1 cellular context compared by ENCODE assay signal in the genomic region with DNA sequence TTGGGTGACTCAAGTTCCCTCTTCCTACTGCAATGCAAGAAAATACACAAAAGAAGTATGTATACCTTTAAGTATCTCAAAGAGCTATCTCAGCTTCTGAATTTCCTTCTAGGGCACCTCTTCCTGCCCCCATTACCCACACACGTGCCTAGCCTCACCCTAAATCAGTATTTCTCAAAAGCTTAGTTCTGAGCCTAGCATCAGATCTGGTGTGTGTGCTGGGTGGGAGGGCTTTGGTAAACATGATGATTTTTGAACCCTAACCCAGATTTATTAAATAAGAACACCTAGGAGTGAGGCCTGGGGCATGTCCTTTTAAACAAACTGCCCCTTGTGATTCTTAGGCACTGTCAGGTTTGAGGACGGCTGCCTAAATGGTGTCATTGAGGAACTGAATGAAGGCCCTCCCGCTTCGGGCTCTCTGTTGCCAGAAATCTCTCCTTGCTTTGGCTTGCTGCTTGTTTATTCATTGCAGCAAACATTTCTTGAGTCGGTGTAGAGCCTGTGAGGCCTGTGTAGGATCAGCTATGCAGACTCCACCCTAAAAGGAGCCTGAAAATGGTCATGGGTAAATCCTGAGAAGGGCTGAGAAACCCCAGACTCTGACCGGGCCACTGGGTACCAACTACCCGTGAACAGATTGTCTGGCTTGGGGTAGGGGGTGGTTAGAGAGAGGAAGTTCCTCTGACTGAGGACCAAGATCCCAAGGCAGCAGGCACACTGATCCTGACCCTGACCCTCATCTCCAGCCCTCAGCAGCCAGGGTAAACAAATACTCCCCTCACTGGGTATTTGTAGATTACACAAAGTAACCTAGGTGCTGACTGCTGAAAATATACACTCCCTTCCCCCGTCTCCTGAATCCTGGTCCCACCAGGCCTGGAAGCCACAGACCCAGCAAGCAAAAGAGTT.
TF ChIP-seq lines count a peak whose summit lies in the region.

No MANE protein-coding gene starts in this region.

TF ChIP-seq in HepG2, 621 proteins besides CTCF, POLR2A, EP300 and RAD21 (continued from another document and continues in another):
- TF ChIP-seq, protein P1, sequence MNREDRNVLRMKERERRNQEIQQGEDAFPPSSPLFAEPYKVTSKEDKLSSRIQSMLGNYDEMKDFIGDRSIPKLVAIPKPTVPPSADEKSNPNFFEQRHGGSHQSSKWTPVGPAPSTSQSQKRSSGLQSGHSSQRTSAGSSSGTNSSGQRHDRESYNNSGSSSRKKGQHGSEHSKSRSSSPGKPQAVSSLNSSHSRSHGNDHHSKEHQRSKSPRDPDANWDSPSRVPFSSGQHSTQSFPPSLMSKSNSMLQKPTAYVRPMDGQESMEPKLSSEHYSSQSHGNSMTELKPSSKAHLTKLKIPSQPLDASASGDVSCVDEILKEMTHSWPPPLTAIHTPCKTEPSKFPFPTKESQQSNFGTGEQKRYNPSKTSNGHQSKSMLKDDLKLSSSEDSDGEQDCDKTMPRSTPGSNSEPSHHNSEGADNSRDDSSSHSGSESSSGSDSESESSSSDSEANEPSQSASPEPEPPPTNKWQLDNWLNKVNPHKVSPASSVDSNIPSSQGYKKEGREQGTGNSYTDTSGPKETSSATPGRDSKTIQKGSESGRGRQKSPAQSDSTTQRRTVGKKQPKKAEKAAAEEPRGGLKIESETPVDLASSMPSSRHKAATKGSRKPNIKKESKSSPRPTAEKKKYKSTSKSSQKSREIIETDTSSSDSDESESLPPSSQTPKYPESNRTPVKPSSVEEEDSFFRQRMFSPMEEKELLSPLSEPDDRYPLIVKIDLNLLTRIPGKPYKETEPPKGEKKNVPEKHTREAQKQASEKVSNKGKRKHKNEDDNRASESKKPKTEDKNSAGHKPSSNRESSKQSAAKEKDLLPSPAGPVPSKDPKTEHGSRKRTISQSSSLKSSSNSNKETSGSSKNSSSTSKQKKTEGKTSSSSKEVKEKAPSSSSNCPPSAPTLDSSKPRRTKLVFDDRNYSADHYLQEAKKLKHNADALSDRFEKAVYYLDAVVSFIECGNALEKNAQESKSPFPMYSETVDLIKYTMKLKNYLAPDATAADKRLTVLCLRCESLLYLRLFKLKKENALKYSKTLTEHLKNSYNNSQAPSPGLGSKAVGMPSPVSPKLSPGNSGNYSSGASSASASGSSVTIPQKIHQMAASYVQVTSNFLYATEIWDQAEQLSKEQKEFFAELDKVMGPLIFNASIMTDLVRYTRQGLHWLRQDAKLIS (CRISPR knock-in tag; IDR thresholded peaks at IDR 0.05), result no peak
- TF ChIP-seq ZNF333 (CRISPR knock-in tag; IDR thresholded peaks at IDR 0.05; ENCODE audit: borderline replicate concordance), result no peak
- TF ChIP-seq FOXP4 (CRISPR knock-in tag; IDR thresholded peaks at IDR 0.05), result peak; percentile 86
- 0 out of 2 replicates have a peak, but pooled peaks have one; percentile 31 for TF ChIP-seq NFIC (IDR thresholded peaks at IDR 0.05; ENCODE audit: low read length)
- no peak for TF ChIP-seq ZNF180 (CRISPR knock-in tag; IDR thresholded peaks at IDR 0.05; ENCODE audit: borderline replicate concordance, low read depth)
- TF ChIP-seq HNF1B (CRISPR knock-in tag; IDR thresholded peaks at IDR 0.05), result peak; percentile 24; the same call in 1 of the 2 replicates
- TF ChIP-seq ZNF891 (CRISPR knock-in tag; IDR thresholded peaks at IDR 0.05), result no peak
- TF ChIP-seq RFX3 (CRISPR knock-in tag; IDR thresholded peaks at IDR 0.05), result 0 out of 2 replicates have a peak, but pooled peaks have one; percentile 22
- no peak for TF ChIP-seq ZNF264 (CRISPR knock-in tag; IDR thresholded peaks at IDR 0.05)
- peak; percentile 63; the same call in 1 of the 2 replicates for TF ChIP-seq SOX5 (CRISPR knock-in tag; IDR thresholded peaks at IDR 0.05; ENCODE audit: borderline replicate concordance)
- TF ChIP-seq, protein P2, sequence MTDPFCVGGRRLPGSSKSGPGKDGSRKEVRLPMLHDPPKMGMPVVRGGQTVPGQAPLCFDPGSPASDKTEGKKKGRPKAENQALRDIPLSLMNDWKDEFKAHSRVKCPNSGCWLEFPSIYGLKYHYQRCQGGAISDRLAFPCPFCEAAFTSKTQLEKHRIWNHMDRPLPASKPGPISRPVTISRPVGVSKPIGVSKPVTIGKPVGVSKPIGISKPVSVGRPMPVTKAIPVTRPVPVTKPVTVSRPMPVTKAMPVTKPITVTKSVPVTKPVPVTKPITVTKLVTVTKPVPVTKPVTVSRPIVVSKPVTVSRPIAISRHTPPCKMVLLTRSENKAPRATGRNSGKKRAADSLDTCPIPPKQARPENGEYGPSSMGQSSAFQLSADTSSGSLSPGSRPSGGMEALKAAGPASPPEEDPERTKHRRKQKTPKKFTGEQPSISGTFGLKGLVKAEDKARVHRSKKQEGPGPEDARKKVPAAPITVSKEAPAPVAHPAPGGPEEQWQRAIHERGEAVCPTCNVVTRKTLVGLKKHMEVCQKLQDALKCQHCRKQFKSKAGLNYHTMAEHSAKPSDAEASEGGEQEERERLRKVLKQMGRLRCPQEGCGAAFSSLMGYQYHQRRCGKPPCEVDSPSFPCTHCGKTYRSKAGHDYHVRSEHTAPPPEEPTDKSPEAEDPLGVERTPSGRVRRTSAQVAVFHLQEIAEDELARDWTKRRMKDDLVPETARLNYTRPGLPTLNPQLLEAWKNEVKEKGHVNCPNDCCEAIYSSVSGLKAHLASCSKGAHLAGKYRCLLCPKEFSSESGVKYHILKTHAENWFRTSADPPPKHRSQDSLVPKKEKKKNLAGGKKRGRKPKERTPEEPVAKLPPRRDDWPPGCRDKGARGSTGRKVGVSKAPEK (CRISPR knock-in tag; IDR thresholded peaks at IDR 0.05; ENCODE audit: borderline replicate concordance), result no peak
- TF ChIP-seq ATF3 (CRISPR knock-in tag; IDR thresholded peaks at IDR 0.05), result no peak
- no peak for TF ChIP-seq ZSCAN21 (CRISPR knock-in tag; IDR thresholded peaks at IDR 0.05; ENCODE audit: borderline replicate concordance)
- TF ChIP-seq MTA1 (CRISPR knock-in tag; IDR thresholded peaks at IDR 0.05; ENCODE audit: borderline replicate concordance), result no peak
- no peak for TF ChIP-seq ZFP36L2 (CRISPR knock-in tag; IDR thresholded peaks at IDR 0.05)
- TF ChIP-seq JDP2 (CRISPR knock-in tag; IDR thresholded peaks at IDR 0.05; ENCODE audit: borderline replicate concordance), result no peak
- TF ChIP-seq JUN (CRISPR knock-in tag; IDR thresholded peaks at IDR 0.05), result 0 out of 2 replicates have a peak, but pooled peaks have one; percentile 28
- TF ChIP-seq ZNF574 (CRISPR knock-in tag; IDR thresholded peaks at IDR 0.05), result 0 out of 2 replicates have a peak, but pooled peaks have one; percentile 29
- no peak for TF ChIP-seq ZNF207 (IDR thresholded peaks at IDR 0.05; ENCODE audit: borderline replicate concordance)
- TF ChIP-seq, protein P3, sequence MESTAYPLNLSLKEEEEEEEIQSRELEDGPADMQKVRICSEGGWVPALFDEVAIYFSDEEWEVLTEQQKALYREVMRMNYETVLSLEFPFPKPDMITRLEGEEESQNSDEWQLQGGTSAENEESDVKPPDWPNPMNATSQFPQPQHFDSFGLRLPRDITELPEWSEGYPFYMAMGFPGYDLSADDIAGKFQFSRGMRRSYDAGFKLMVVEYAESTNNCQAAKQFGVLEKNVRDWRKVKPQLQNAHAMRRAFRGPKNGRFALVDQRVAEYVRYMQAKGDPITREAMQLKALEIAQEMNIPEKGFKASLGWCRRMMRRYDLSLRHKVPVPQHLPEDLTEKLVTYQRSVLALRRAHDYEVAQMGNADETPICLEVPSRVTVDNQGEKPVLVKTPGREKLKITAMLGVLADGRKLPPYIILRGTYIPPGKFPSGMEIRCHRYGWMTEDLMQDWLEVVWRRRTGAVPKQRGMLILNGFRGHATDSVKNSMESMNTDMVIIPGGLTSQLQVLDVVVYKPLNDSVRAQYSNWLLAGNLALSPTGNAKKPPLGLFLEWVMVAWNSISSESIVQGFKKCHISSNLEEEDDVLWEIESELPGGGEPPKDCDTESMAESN (CRISPR knock-in tag; conservative IDR thresholded peaks at IDR 0.05), result 0 out of 2 replicates have a peak, but pooled peaks have one; percentile 23
- TF ChIP-seq RBM22 (optimal IDR thresholded peaks at IDR 0.05; ENCODE audit: low read length), result no peak
- no peak for TF ChIP-seq MEIS1 (CRISPR knock-in tag; IDR thresholded peaks at IDR 0.05; ENCODE audit: borderline replicate concordance)
- no peak for TF ChIP-seq REL (CRISPR knock-in tag; conservative IDR thresholded peaks at IDR 0.05)
- peak; percentile 82 for TF ChIP-seq RXRB (CRISPR knock-in tag; IDR thresholded peaks at IDR 0.05; ENCODE audit: borderline replicate concordance)
- no peak for TF ChIP-seq ZFYVE20 (CRISPR knock-in tag; IDR thresholded peaks at IDR 0.05; ENCODE audit: borderline replicate concordance, low read depth)
- no peak for TF ChIP-seq SMAD3 (CRISPR knock-in tag; IDR thresholded peaks at IDR 0.05)
- TF ChIP-seq, protein P4, sequence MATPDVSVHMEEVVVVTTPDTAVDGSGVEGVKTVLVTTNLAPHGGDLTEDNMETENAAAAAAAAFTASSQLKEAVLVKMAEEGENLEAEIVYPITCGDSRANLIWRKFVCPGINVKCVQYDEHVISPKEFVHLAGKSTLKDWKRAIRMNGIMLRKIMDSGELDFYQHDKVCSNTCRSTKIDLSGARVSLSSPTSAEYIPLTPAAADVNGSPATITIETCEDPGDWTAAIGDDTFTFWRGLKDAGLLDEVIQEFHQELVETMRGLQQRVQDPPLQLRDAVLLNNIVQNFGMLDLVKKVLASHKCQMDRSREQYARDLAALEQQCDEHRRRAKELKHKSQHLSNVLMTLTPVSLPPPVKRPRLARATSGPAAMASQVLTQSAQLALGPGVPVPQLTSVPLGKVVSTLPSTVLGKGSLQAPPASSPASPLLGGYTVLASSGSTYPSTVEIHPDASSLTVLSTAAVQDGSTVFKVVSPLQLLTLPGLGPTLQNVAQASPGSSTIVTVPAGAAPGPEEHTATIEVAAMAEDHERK (CRISPR knock-in tag; IDR thresholded peaks at IDR 0.05; ENCODE audit: low read depth), result no peak
- TF ChIP-seq LRRFIP1 (CRISPR knock-in tag; conservative IDR thresholded peaks at IDR 0.05), result no peak
